ENCODE assay signal across 8 cellular contexts in the genomic region with DNA sequence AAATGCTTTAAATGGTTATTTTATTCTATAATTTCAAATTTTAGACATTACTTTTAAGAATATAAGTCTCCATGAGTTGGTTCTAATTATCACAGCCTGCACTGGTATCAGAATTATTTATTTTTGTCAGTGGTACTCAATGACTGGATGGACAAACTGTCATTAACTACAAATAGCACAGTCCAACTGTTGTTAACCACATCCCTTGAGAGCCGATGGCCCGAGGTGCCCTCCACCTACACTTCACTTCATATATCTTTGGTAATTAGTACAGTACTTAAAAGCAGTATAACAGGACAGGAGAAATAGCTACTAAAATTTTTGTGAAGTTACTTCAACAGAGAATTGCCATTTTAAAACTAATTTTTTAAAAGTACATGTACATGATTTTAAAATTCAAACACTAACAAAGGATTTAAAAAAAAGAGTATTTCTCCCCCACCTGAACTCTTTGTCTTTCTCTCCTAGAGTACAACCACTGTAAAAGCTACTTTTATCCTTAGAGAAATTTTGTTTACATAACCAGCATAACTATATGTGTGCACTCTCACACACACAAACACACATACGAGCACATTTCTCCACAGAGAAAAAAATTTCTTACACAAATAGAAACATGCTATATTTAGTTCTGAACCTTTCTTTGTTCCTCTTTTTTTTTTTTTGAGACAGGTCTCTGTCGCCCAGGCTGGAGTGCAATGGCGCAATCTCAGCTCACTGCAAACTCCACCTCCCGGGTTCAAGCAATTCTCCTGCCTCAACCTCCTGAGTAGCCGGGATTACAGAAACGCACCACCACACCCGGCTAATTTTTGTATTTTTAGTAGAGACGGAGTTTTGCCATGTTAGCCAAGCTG. TPM values are rescaled to one million over a fixed set of nuclear protein-coding genes. Genes with fewer than 3 reads are reported as not detected.
DNase-seq lines count a peak whose midpoint lies in the region; ATAC-seq and TF ChIP-seq lines count a peak whose summit lies in the region.

No MANE protein-coding gene starts in this region.

- H3K4me3 ChIP-seq in esophagus muscularis mucosa (peak overlapping the region in 1 of 4 donors; percentile 43), tibial nerve (no peak overlapping the region)

- intact Hi-C loops in activated naive CD4-positive, alpha-beta T cell treated with anti-CD3 and anti-CD28 coated beads for 36 hours (cut with micrococcal nuclease), result loop anchor here (10.0 kb wide), 1 partner anchor 486 kb away; no protein-coding TSS in a partner anchor
- intact Hi-C loops in esophagus muscularis mucosa (cut with DNase I), result no loop called here

- H3K4me1 Mint-ChIP-seq in activated naive CD4-positive, alpha-beta T cell treated with anti-CD3 and anti-CD28 coated beads for 36 hours (ENCODE audit: low read depth), result peaks cover 79% of the 10 kb centered on the region
- peaks cover 64 to 76% (median 76%) of the 10 kb centered on the region in 3 donors for H3K4me1 Mint-ChIP-seq in T-cell
- H3K4me1 Mint-ChIP-seq in type B pancreatic cell (ENCODE audit: unreplicated experiment), result peaks cover 26% of the 10 kb centered on the region

- H3K27me3 Mint-ChIP-seq in activated naive CD4-positive, alpha-beta T cell treated with anti-CD3 and anti-CD28 coated beads for 36 hours (ENCODE audit: low read depth), result no peaks in the 10 kb centered on the region
- H3K27me3 Mint-ChIP-seq in T-cell (no peaks in the 10 kb centered on the region), type B pancreatic cell (no peaks in the 10 kb centered on the region)

- H3K9me3 Mint-ChIP-seq in activated naive CD4-positive, alpha-beta T cell treated with anti-CD3 and anti-CD28 coated beads for 36 hours, result peaks cover 7% of the 10 kb centered on the region
- H3K9me3 Mint-ChIP-seq in T-cell (peaks cover 0 to 8% (median 0%) of the 10 kb centered on the region in 3 donors), type B pancreatic cell (no peaks in the 10 kb centered on the region)

- H3K9me3 ChIP-seq in esophagus muscularis mucosa (no peaks in the 10 kb centered on the region), tibial nerve (no peaks in the 10 kb centered on the region)

- TF ChIP-seq CTCF in type B pancreatic cell (conservative IDR thresholded peaks at IDR 0.05), result no peak
- no peak for TF ChIP-seq CTCF in esophagus muscularis mucosa (IDR thresholded peaks at IDR 0.05)
- no peak for TF ChIP-seq CTCF in tibial nerve (IDR thresholded peaks at IDR 0.05)

- peaks cover 18 to 29% (median 23%) of the 10 kb centered on the region in 4 donors for H3K4me1 ChIP-seq in esophagus muscularis mucosa
- H3K4me1 ChIP-seq in tibial nerve, result peaks cover 0 to 15% (median 7%) of the 10 kb centered on the region in 4 donors

- H3K36me3 Mint-ChIP-seq in activated naive CD4-positive, alpha-beta T cell treated with anti-CD3 and anti-CD28 coated beads for 36 hours (ENCODE audit: low read depth), result peaks cover 58% of the 10 kb centered on the region
- H3K36me3 Mint-ChIP-seq in T-cell (peaks cover 32% of the 10 kb centered on the region), type B pancreatic cell (peaks cover 14% of the 10 kb centered on the region)

- DNase-seq in activated naive CD4-positive, alpha-beta T cell treated with anti-CD3 and anti-CD28 coated beads for 36 hours, result no peak
- no peak for DNase-seq in activated naive CD4-positive, alpha-beta T cell treated with Interleukin-2 at 50 U/mL for 16 hours
- DNase-seq in T-cell, result no peak
- no peak for DNase-seq in type B pancreatic cell (ENCODE audit: extremely low spot score, unreplicated experiment)
- no peak for DNase-seq in esophagus muscularis mucosa (ENCODE audit: extremely low spot score)
- no peak for DNase-seq in tibial nerve (ENCODE audit: low spot score in 2 of 2)
- DNase-seq in NCI-H82 (lab: John Stamatoyannopoulos, UW), result no peak

- peak overlapping the region; percentile 63 for H3K27ac Mint-ChIP-seq in activated naive CD4-positive, alpha-beta T cell treated with anti-CD3 and anti-CD28 coated beads for 36 hours
- peak overlapping the region; percentile 86 to 89 for H3K27ac Mint-ChIP-seq in T-cell
- peak overlapping the region; percentile 74 for H3K27ac Mint-ChIP-seq in type B pancreatic cell

- H3K27me3 ChIP-seq in esophagus muscularis mucosa (no peaks in the 10 kb centered on the region), tibial nerve (no peaks in the 10 kb centered on the region)

- H3K36me3 ChIP-seq in esophagus muscularis mucosa (peaks cover 0 to 7% (median 0%) of the 10 kb centered on the region in 4 donors), tibial nerve (peaks cover 0 to 8% (median 0%) of the 10 kb centered on the region in 3 donors)

- ATAC-seq in HG03045 (IDR thresholded peaks at IDR 0.05; ENCODE audit: unreplicated experiment), result peak; percentile 62
- peak in 1 of 4 experiments; percentile 38 for ATAC-seq in T-cell (replicated peaks in 1 of 4)

- WGBS in esophagus muscularis mucosa, result 54% methylated on average over 10 of the region's 10 CpGs
- WGBS in tibial nerve, 2 donors, result 61 to 68% methylated on average over 10 of the region's 10 CpGs

- no peak for TF ChIP-seq EP300 in esophagus muscularis mucosa (IDR thresholded peaks at IDR 0.05)
- TF ChIP-seq EP300 in tibial nerve (IDR thresholded peaks at IDR 0.05), result no peak

- POLR2A ChIA-PET in T-cell (lab: Charles Lee), result no interaction called here

- peak overlapping the region; percentile 30 for H3K4me3 Mint-ChIP-seq in activated naive CD4-positive, alpha-beta T cell treated with anti-CD3 and anti-CD28 coated beads for 36 hours
- peak overlapping the region in 2 of 3 donors; percentile 37 to 42 for H3K4me3 Mint-ChIP-seq in T-cell
- no peak overlapping the region for H3K4me3 Mint-ChIP-seq in type B pancreatic cell

- no peak for TF ChIP-seq POLR2A in esophagus muscularis mucosa (IDR thresholded peaks at IDR 0.05; ENCODE audit: low read depth)
- TF ChIP-seq POLR2A in tibial nerve (IDR thresholded peaks at IDR 0.05), result no peak

- H3K27ac ChIP-seq in esophagus muscularis mucosa (replicated peaks in 1 of 4), result peak overlapping the region in 1 of 4 donors; percentile 68
- no peak overlapping the region for H3K27ac ChIP-seq in tibial nerve

- CTCF ChIA-PET in activated naive CD4-positive, alpha-beta T cell treated with anti-CD3 and anti-CD28 coated beads for 36 hours (lab: Charles Lee), result interaction anchor here (2.4 kb wide), 1 partner anchor 9 kb away, joined by 7 read pairs; no protein-coding TSS in a partner anchor
- CTCF ChIA-PET in T-cell (lab: Charles Lee), result interaction anchor here in 1 of 2 donors (1.2 kb wide), 1 partner anchor 7 kb away, joined by 7 read pairs; no protein-coding TSS in a partner anchor

RNA-seq across cellular contexts. Expression of gene TIFA, which starts 6.5 kb away (rescaled TPM):
- 10 to 100 TPM; 60.4 to 65.4 TPM for total RNA-seq in activated naive CD4-positive, alpha-beta T cell treated with anti-CD3 and anti-CD28 coated beads for 36 hours
- total RNA-seq in T-cell, result 10 to 100 TPM; 13.4 to 18.7 (median 14.9) TPM
- total RNA-seq in type B pancreatic cell (ENCODE audit: low replicate concordance), result 13.7 and 15.6 TPM in 2 replicates
- 10 to 100 TPM in 2 of 4 donors, 1 to 10 TPM in 2; 5.4 to 17.4 (median 12.4) TPM for total RNA-seq in esophagus muscularis mucosa
- total RNA-seq in tibial nerve, result 10 to 100 TPM in 1 of 4 donors, 1 to 10 TPM in 3; 2.2 to 12.6 (median 3.7) TPM

RNA-seq across cellular contexts. Expression of gene ALPK1, which starts 17.9 kb away (rescaled TPM):
- total RNA-seq in activated naive CD4-positive, alpha-beta T cell treated with anti-CD3 and anti-CD28 coated beads for 36 hours, result 10 to 100 TPM; 38.8 to 39.9 TPM
- total RNA-seq in T-cell (10 to 100 TPM in 2 of 5 donors, 1 to 10 TPM in 3; 8.3 to 22.9 (median 9.3) TPM), type B pancreatic cell (ENCODE audit: low replicate concordance) (6.7 and 9.5 TPM in 2 replicates), esophagus muscularis mucosa (10 to 100 TPM; 12.6 to 19.9 (median 14.8) TPM), tibial nerve (10 to 100 TPM; 16.5 to 38.1 (median 31.5) TPM)

RNA-seq across cellular contexts. Expression of gene AP1AR, which starts 47.7 kb away (rescaled TPM):
- total RNA-seq in activated naive CD4-positive, alpha-beta T cell treated with anti-CD3 and anti-CD28 coated beads for 36 hours, result 10 to 100 TPM; 14.7 to 15.2 TPM
- 10 to 100 TPM; 13.9 to 21.4 (median 20.3) TPM for total RNA-seq in T-cell
- total RNA-seq in type B pancreatic cell (ENCODE audit: low replicate concordance), result 14.5 and 18.9 TPM in 2 replicates
- 10 to 100 TPM; 11.7 to 28.7 (median 14.4) TPM for total RNA-seq in esophagus muscularis mucosa
- 10 to 100 TPM; 16.8 to 20.1 (median 19.6) TPM for total RNA-seq in tibial nerve
